In the genomic region with DNA sequence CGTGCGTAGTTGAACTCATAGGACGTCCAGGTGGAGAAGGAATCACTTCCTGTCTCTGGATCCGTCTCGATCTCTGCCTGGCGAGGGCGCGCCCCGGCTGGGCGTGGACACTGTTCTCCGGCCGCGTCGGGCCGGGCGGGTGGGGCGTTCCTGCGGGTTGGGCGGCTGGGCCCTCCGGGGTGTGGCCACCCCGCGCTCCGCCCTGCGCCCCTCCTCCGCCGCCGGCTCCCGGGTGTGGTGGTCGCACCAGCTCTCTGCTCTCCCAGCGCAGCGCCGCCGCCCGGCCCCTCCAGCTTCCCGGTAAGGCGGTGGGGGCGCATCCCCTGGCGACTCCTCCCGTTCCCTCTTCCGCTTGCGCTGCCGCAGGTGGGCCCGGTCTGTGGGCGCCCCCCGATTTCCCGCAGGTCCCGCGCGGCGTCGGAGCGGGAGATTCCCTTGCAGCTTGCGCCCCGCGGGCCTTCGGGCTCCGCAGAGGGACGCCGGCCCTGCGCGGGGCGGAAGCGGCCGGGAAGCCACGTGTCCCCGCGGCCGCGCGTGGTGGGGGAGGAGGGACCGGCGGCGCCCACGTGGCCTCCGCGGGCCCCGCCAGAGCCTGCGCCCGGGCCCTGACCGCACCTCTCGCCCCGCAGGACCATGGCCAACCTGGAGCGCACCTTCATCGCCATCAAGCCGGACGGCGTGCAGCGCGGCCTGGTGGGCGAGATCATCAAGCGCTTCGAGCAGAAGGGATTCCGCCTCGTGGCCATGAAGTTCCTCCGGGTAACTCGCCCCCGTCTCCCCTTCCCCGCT, we compare ENCODE assay signal across 8 cellular contexts.
A peak's percentile ranks its signal among the peaks of the same experiment; 100 is the strongest.
DNase-seq lines count a peak whose midpoint lies in the region; ATAC-seq and TF ChIP-seq lines count a peak whose summit lies in the region.

TSS of gene NME2 (plus strand) at position 214 of the 789 bp plus-strand sequence. CDS start at position 634, 420 bp downstream.

- H3K4me3 Mint-ChIP-seq in effector memory CD8-positive, alpha-beta T cell = peak within 1 kb of the TSS; percentile 84 to 86
- H3K4me3 Mint-ChIP-seq in memory B cell = peak within 1 kb of the TSS; percentile 96

- peak within 1 kb of the TSS; percentile 88 to 91 for H3K27ac Mint-ChIP-seq in effector memory CD8-positive, alpha-beta T cell
- peak within 1 kb of the TSS; percentile 91 for H3K27ac Mint-ChIP-seq in memory B cell

- H3K36me3 Mint-ChIP-seq in effector memory CD8-positive, alpha-beta T cell (ENCODE audit: insufficient read depth) = peaks cover 55% of the 10 kb centered on the region
- peaks cover 19% of the 10 kb centered on the region for H3K36me3 Mint-ChIP-seq in memory B cell

- peak; percentile 80 for TF ChIP-seq POLR2A in GM19099 (IDR thresholded peaks at IDR 0.05; ENCODE audit: extremely low read depth, insufficient read length, low read depth)

- H3K9me3 Mint-ChIP-seq in effector memory CD8-positive, alpha-beta T cell = no peaks in the 10 kb centered on the region
- H3K9me3 Mint-ChIP-seq in memory B cell = no peaks in the 10 kb centered on the region

- no peaks in the 10 kb centered on the region for H3K27me3 Mint-ChIP-seq in effector memory CD8-positive, alpha-beta T cell
- no peaks in the 10 kb centered on the region for H3K27me3 Mint-ChIP-seq in memory B cell

- ATAC-seq in HG03378 (IDR thresholded peaks at IDR 0.05; ENCODE audit: unreplicated experiment) (peak; percentile 58), memory B cell (ENCODE audit: low read depth) (peak; percentile 77)
- peak; percentile 85 for ATAC-seq in effector memory CD8-positive, alpha-beta T cell (replicated peaks)

- DNase-seq in C1 segment of cervical spinal cord (lab: John Stamatoyannopoulos, UW) (peak; percentile 10 to 88 (median 62)), NCI-H748 treated with DMSO at 0.1 percent for 48 hours (lab: John Stamatoyannopoulos, UW) (peak; percentile 82), memory B cell (ENCODE audit: low spot score in 2 of 2) (peak; percentile 56 to 67)
- DNase-seq in activated CD8-positive, alpha-beta memory T cell treated with anti-CD3 and anti-CD28 coated beads for 24 hours = peak; percentile 94
- peak; percentile 46 to 54 (median 48) for DNase-seq in effector memory CD8-positive, alpha-beta T cell
- peak; percentile 44 for DNase-seq in stimulated activated CD8-positive, alpha-beta memory T cell treated with anti-CD3 and anti-CD28 coated beads, Interleukin-12 subunit alpha, Interleukin-12 subunit beta, amount 100 ng/mL, for 24 hours (ENCODE audit: extremely low read depth)

- peaks cover 13 to 16% of the 10 kb centered on the region in 2 donors for H3K4me1 Mint-ChIP-seq in effector memory CD8-positive, alpha-beta T cell (ENCODE audit: low read depth in 2 of 2)
- H3K4me1 Mint-ChIP-seq in memory B cell = peaks cover 17% of the 10 kb centered on the region

Comparison
In these comparisons a context has a peak if more than half of its experiments do, and no peak if none do; other contexts are left out.
1. Peak in every context shown above with its lines: DNase-seq and ATAC-seq.
2. DNase-seq: peak in every context shown above with its lines; median percentile 94 in activated CD8-positive, alpha-beta memory T cell treated with anti-CD3 and anti-CD28 coated beads for 24 hours; 82 in NCI-H748 treated with DMSO at 0.1 percent for 48 hours; 62 in C1 segment of cervical spinal cord; 62 in memory B cell; 48 in effector memory CD8-positive, alpha-beta T cell; 44 in stimulated activated CD8-positive, alpha-beta memory T cell treated with anti-CD3 and anti-CD28 coated beads, Interleukin-12 subunit alpha, Interleukin-12 subunit beta, amount 100 ng/mL, for 24 hours.